In genomic region chr4:7992846-7993245, GRCh38 we compare ENCODE assay signal across 1 cellular context.
TF ChIP-seq lines count a peak whose summit lies in the region.

No MANE protein-coding gene starts in this region.

TF ChIP-seq in H1, 55 proteins besides CTCF, POLR2A, EP300 and RAD21:
- TF ChIP-seq FOSL1 (IDR thresholded peaks at IDR 0.05; ENCODE audit: insufficient read depth, low read depth, low read length) = no peak
- TF ChIP-seq BRCA1 (IDR thresholded peaks at IDR 0.05; ENCODE audit: low read depth, low read length) = no peak
- no peak for TF ChIP-seq JUN (IDR thresholded peaks at IDR 0.05; ENCODE audit: low read depth, low read length)
- TF ChIP-seq HDAC2 (IDR thresholded peaks at IDR 0.05; ENCODE audit: borderline replicate concordance in 1 of 2, low read depth in 2 of 2, low read length in 2 of 2) = no peak
- no peak for TF ChIP-seq PHF8 (conservative IDR thresholded peaks at IDR 0.05; ENCODE audit: low read depth, low read length)
- no peak for TF ChIP-seq RBBP5 (IDR thresholded peaks at IDR 0.05; ENCODE audit: borderline replicate concordance, low read depth, low read length)
- no peak for TF ChIP-seq TAF7 (optimal IDR thresholded peaks at IDR 0.05; ENCODE audit: borderline replicate concordance, low read depth, low read length)
- TF ChIP-seq BCL11A (IDR thresholded peaks at IDR 0.05; ENCODE audit: low read depth in 2 of 2, low read length in 2 of 2) = no peak
- TF ChIP-seq SUZ12 (IDR thresholded peaks at IDR 0.05; ENCODE audit: low read length) = no peak
- TF ChIP-seq SP2 (IDR thresholded peaks at IDR 0.05; ENCODE audit: low read length) = no peak
- no peak for TF ChIP-seq CHD1 (IDR thresholded peaks at IDR 0.05; ENCODE audit: low read depth, low read length)
- no peak for TF ChIP-seq POU5F1 (IDR thresholded peaks at IDR 0.05; ENCODE audit: low read depth, low read length)
- TF ChIP-seq CHD2 (IDR thresholded peaks at IDR 0.05; ENCODE audit: low read length) = no peak
- TF ChIP-seq NRF1 (IDR thresholded peaks at IDR 0.05; ENCODE audit: low read depth, low read length) = no peak
